21 cellular contexts compared by ENCODE assay signal in genomic region chr9:27369591-27369990, GRCh38.
DNase-seq lines count a peak whose midpoint lies in the region; ATAC-seq and TF ChIP-seq lines count a peak whose summit lies in the region.
"Had no signal": no experiment of that assay in that cellular context is flagged by ENCODE, and none has a peak within 500 bp of the region (broad histone marks: within the 10 kb centered on the region; RNA-seq: fewer than 3 reads in every experiment).

No MANE protein-coding gene starts in this region.

- POLR2A ChIA-PET in OCI-LY7 (lab: Charles Lee) = interaction anchor here (1.1 kb wide), 1 partner anchor 8 kb away, joined by 3 read pairs; no protein-coding TSS in a partner anchor

- H3K4me3 Mint-ChIP-seq in stimulated activated memory B cell treated with anti-CD40 and anti-IgM and Interleukin-4, amounts not matched to agents 10 μg/mL and 1 μg/mL and 100 μg/mL, for 72 hours = peak overlapping the region; percentile 62

- H3K9me2 ChIP-seq in OCI-LY7 (ENCODE audit: insufficient read depth, low read length) = no peaks in the 10 kb centered on the region
- H3K9me2 ChIP-seq in hepatocyte (replicated peaks; ENCODE audit: insufficient read depth) = no peaks in the 10 kb centered on the region

- H3K79me2 ChIP-seq in OCI-LY7 (ENCODE audit: insufficient read depth, low read depth, low read length) (no peaks in the 10 kb centered on the region), hepatocyte (peaks cover 42% of the 10 kb centered on the region)
- H3K79me2 ChIP-seq: parathyroid adenoma had no signal

- no peak overlapping the region for H3K4me3 ChIP-seq in OCI-LY7 (ENCODE audit: low read depth, low read length, poor library complexity, severe bottlenecking)
- H3K4me3 ChIP-seq in hepatocyte = no peak overlapping the region
- H3K4me3 ChIP-seq: BLaER1, gastrocnemius medialis, K562, Peyer's patch had no signal

- H3K4me2 ChIP-seq in OCI-LY7 (ENCODE audit: low read length) (peak overlapping the region; percentile 48), hepatocyte (no peak overlapping the region)
- H3K4me2 ChIP-seq: BLaER1 had no signal

- no peaks in the 10 kb centered on the region for H3K36me3 ChIP-seq in OCI-LY7 (ENCODE audit: insufficient read depth, low read length)
- no peaks in the 10 kb centered on the region for H3K36me3 ChIP-seq in hepatocyte (replicated peaks; ENCODE audit: insufficient read depth, low read depth)
- H3K36me3 ChIP-seq: BLaER1, gastrocnemius medialis, Peyer's patch had no signal

- CTCF ChIA-PET in OCI-LY7 (lab: Charles Lee; ENCODE audit: unreplicated experiment) = no interaction called here

- no peak overlapping the region for H2AFZ ChIP-seq in OCI-LY7 (ENCODE audit: low read length)
- H2AFZ ChIP-seq in hepatocyte = no peak overlapping the region
- H2AFZ ChIP-seq: parathyroid adenoma had no signal

- peaks cover 73% of the 10 kb centered on the region for H3K4me1 Mint-ChIP-seq in stimulated activated memory B cell treated with anti-CD40 and anti-IgM and Interleukin-4, amounts not matched to agents 10 μg/mL and 1 μg/mL and 100 μg/mL, for 72 hours

- intact Hi-C loops in OCI-LY7 (cut with micrococcal nuclease; ENCODE audit: unreplicated experiment) = no loop called here

- peak; percentile 36 for DNase-seq in HT1080 (ENCODE audit: low read depth)
- no peak for DNase-seq in OCI-LY7 (ENCODE audit: low spot score)
- DNase-seq in hepatocyte (ENCODE audit: low spot score) = no peak
- DNase-seq in SW 1271 (lab: John Stamatoyannopoulos, UW) = no peak
- no peak for DNase-seq in NCI-H1048 (lab: John Stamatoyannopoulos, UW)
- DNase-seq in T-helper 1 cell = no peak
- DNase-seq in hypothalamus (lab: John Stamatoyannopoulos, UW) = no peak
- DNase-seq: activated CD8-positive, alpha-beta memory T cell treated with anti-CD3 and anti-CD28 coated beads, Interleukin-2, amount 50 U/mL, for 48 hours; activated naive CD4-positive, alpha-beta T cell treated with anti-CD3 and anti-CD28 coated beads, Interleukin-2, amount 50 U/mL, for 16 hours; gastrocnemius medialis; H7; left cardiac atrium; NCI-H1694 treated with DMSO at 0.1 percent for 48 hours; NCI-H446 treated with DMSO at 0.1 percent for 48 hours; small intestine; stimulated activated naive CD8-positive, alpha-beta T cell treated with anti-CD3 and anti-CD28 coated beads, Interleukin-15, Interleukin-2, amounts not matched to agents 100 U/mL and 50 U/mL, for 24 hours had no signal

- no peak for TF ChIP-seq CTCF in OCI-LY7 (conservative IDR thresholded peaks at IDR 0.05; ENCODE audit: low read length)
- TF ChIP-seq CTCF in hepatocyte (IDR thresholded peaks at IDR 0.05; ENCODE audit: poor library complexity) = no peak

- H3K4me1 ChIP-seq in OCI-LY7 (ENCODE audit: insufficient read depth, low read length, poor library complexity, severe bottlenecking) (peaks cover 36% of the 10 kb centered on the region), hepatocyte (ENCODE audit: insufficient read depth) (peaks cover 78% of the 10 kb centered on the region)
- H3K4me1 ChIP-seq: parathyroid adenoma had no signal

- no peak overlapping the region for H3K27ac ChIP-seq in OCI-LY7 (ENCODE audit: low read depth, low read length, poor library complexity, severe bottlenecking)
- H3K27ac ChIP-seq in hepatocyte = peak overlapping the region; percentile 79
- H3K27ac ChIP-seq: BLaER1, parathyroid adenoma had no signal

- ATAC-seq in stimulated activated memory B cell treated with anti-CD40 and anti-IgM and Interleukin-4, amounts not matched to agents 10 μg/mL and 1 μg/mL and 100 μg/mL, for 72 hours = peak; percentile 44
- ATAC-seq: gastrocnemius medialis; K562; left cardiac atrium; stimulated activated naive CD8-positive, alpha-beta T cell treated with anti-CD3 and anti-CD28 coated beads, Interleukin-15, Interleukin-2, amounts not matched to agents 100 U/mL and 50 U/mL, for 24 hours had no signal

- H3K9me3 Mint-ChIP-seq in stimulated activated memory B cell treated with anti-CD40 and anti-IgM and Interleukin-4, amounts not matched to agents 10 μg/mL and 1 μg/mL and 100 μg/mL, for 72 hours = no peaks in the 10 kb centered on the region

- no TSS peak for BruUV-seq in OCI-LY7 (replicated peaks; lab: Mats Ljungman, UMichigan)

- H3K9me3 ChIP-seq in OCI-LY7 (ENCODE audit: low read length) (no peaks in the 10 kb centered on the region), hepatocyte (ENCODE audit: low read depth) (no peaks in the 10 kb centered on the region)
- H3K9me3 ChIP-seq: gastrocnemius medialis, Peyer's patch had no signal

- no peaks in the 10 kb centered on the region for H4K20me1 ChIP-seq in OCI-LY7 (ENCODE audit: insufficient read depth, low read length)
- no peaks in the 10 kb centered on the region for H4K20me1 ChIP-seq in hepatocyte (ENCODE audit: insufficient read depth, poor library complexity, severe bottlenecking)

- no peaks in the 10 kb centered on the region for H3K27me3 ChIP-seq in hepatocyte
- H3K27me3 ChIP-seq: BLaER1, gastrocnemius medialis, Peyer's patch had no signal

- H3K27ac Mint-ChIP-seq in stimulated activated memory B cell treated with anti-CD40 and anti-IgM and Interleukin-4, amounts not matched to agents 10 μg/mL and 1 μg/mL and 100 μg/mL, for 72 hours = peak overlapping the region; percentile 48

- no peaks in the 10 kb centered on the region for H3K27me3 Mint-ChIP-seq in stimulated activated memory B cell treated with anti-CD40 and anti-IgM and Interleukin-4, amounts not matched to agents 10 μg/mL and 1 μg/mL and 100 μg/mL, for 72 hours

- no peaks in the 10 kb centered on the region for H3K36me3 Mint-ChIP-seq in stimulated activated memory B cell treated with anti-CD40 and anti-IgM and Interleukin-4, amounts not matched to agents 10 μg/mL and 1 μg/mL and 100 μg/mL, for 72 hours

- 87% methylated on average over 5 of the region's 5 CpGs for WGBS in hepatocyte (ENCODE audit: low lambda C conversion rate, missing lambda C conversion rate)
